In genomic region chr3:178676077-178676476, GRCh38 we compare ENCODE assay signal across 16 cellular contexts.
DNase-seq lines count a peak whose midpoint lies in the region; ATAC-seq and TF ChIP-seq lines count a peak whose summit lies in the region.
"Had no signal": no experiment of that assay in that cellular context is flagged by ENCODE, and none has a peak within 500 bp of the region (broad histone marks: within the 10 kb centered on the region; RNA-seq: fewer than 3 reads in every experiment).

No MANE protein-coding gene starts in this region.

- WGBS in heart right ventricle, 2 donors = 68 to 76% methylated on average over 4 of the region's 4 CpGs
- 95% methylated on average over 4 of the region's 4 CpGs for WGBS in mesenchymal stem cell

- H3K4me2 ChIP-seq in BLaER1 (peak overlapping the region; percentile 65), SU-DHL-6 (ENCODE audit: low read depth, low read length, poor library complexity, severe bottlenecking) (peak overlapping the region; percentile 26), mesenchymal stem cell (ENCODE audit: low read length, poor library complexity, severe bottlenecking) (no peak overlapping the region)
- H3K4me2 ChIP-seq: GM23338 had no signal

- no peak overlapping the region for H2BK5ac ChIP-seq in mesenchymal stem cell (ENCODE audit: low read depth, low read length, poor library complexity, severe bottlenecking)

- no peak overlapping the region for H2BK120ac ChIP-seq in mesenchymal stem cell (ENCODE audit: low read depth, low read length)

- TF ChIP-seq CTCF in SU-DHL-6 (IDR thresholded peaks at IDR 0.05; ENCODE audit: insufficient read depth, low read length, poor library complexity, severe bottlenecking) (no peak), heart right ventricle (IDR thresholded peaks at IDR 0.05) (no peak), right atrium auricular region (IDR thresholded peaks at IDR 0.05) (no peak)

- no peak overlapping the region for H2BK12ac ChIP-seq in mesenchymal stem cell (ENCODE audit: low read length in 2 of 2)

- H3K14ac ChIP-seq in mesenchymal stem cell (ENCODE audit: low read length in 2 of 2) = no peak overlapping the region

- intact Hi-C loops in heart right ventricle (cut with DNase I) = loop anchor here in 2 of 10 donors (10.0 kb wide), 2 partner anchors 161 to 221 kb away; no protein-coding TSS in a partner anchor

- H3K4ac ChIP-seq in mesenchymal stem cell (ENCODE audit: low read depth in 1 of 2, low read length in 2 of 2) = no peak overlapping the region

- H3K4me1 ChIP-seq in BLaER1 (peaks cover 58% of the 10 kb centered on the region), heart right ventricle (peaks cover 0 to 41% (median 17%) of the 10 kb centered on the region in 9 donors), right atrium auricular region (peaks cover 0 to 29% of the 10 kb centered on the region in 2 donors), mesenchymal stem cell (ENCODE audit: control insufficient read depth, insufficient read depth, low read depth, low read length) (no peaks in the 10 kb centered on the region)
- H3K4me1 ChIP-seq: BE2C had no signal

- ATAC-seq in heart right ventricle = peak; percentile 58 to 93 (median 74)
- ATAC-seq: GM23338, HCT116 had no signal

- peak; percentile 41 to 45 for DNase-seq in heart right ventricle
- no peak for DNase-seq in right atrium auricular region (ENCODE audit: low spot score)
- no peak for DNase-seq in T-helper 1 cell
- no peak for DNase-seq in NCI-H128 (lab: John Stamatoyannopoulos, UW; ENCODE audit: unreplicated experiment)
- no peak for DNase-seq in mesenchymal stem cell
- DNase-seq: BE2C; Caco-2; CD4-positive, alpha-beta T cell; H7; HFFc6 had no signal

- H3K27ac ChIP-seq in BLaER1 = no peak overlapping the region
- peak overlapping the region; percentile 76 for H3K27ac ChIP-seq in SU-DHL-6 (ENCODE audit: low read depth, low read length)
- peak overlapping the region in 5 of 10 donors; percentile 20 to 70 (median 45) for H3K27ac ChIP-seq in heart right ventricle
- H3K27ac ChIP-seq in right atrium auricular region = peak overlapping the region; percentile 38 to 70
- H3K27ac ChIP-seq in mesenchymal stem cell (ENCODE audit: low read length, poor library complexity, severe bottlenecking) = no peak overlapping the region
- H3K27ac ChIP-seq: C4-2B, HL-60 had no signal

- H3K4me3 ChIP-seq in BLaER1 (no peak overlapping the region), SU-DHL-6 (ENCODE audit: insufficient read depth, low read length, poor library complexity, severe bottlenecking) (no peak overlapping the region), heart right ventricle (no peak overlapping the region), right atrium auricular region (no peak overlapping the region), mesenchymal stem cell (ENCODE audit: insufficient read depth in 1 of 2, low read depth in 1 of 2, low read length in 2 of 2) (no peak overlapping the region)
- H3K4me3 ChIP-seq: GM23338 had no signal

- no peak overlapping the region for H4K91ac ChIP-seq in mesenchymal stem cell (ENCODE audit: low read length)

- H4K8ac ChIP-seq in mesenchymal stem cell (ENCODE audit: low read length) = no peak overlapping the region

- no peaks in the 10 kb centered on the region for H3K36me3 ChIP-seq in BLaER1
- peaks cover 7% of the 10 kb centered on the region; the same call in 1 of the 2 replicates for H3K36me3 ChIP-seq in SU-DHL-6 (ENCODE audit: low read length)
- no peaks in the 10 kb centered on the region for H3K36me3 ChIP-seq in heart right ventricle
- no peaks in the 10 kb centered on the region for H3K36me3 ChIP-seq in right atrium auricular region
- H3K36me3 ChIP-seq in mesenchymal stem cell (ENCODE audit: control insufficient read depth in 1 of 2, insufficient read depth in 2 of 2, low read depth in 1 of 2, low read length in 2 of 2) = no peaks in the 10 kb centered on the region
- H3K36me3 ChIP-seq: BE2C had no signal

- no peaks in the 10 kb centered on the region for H3F3A ChIP-seq in SU-DHL-6 (ENCODE audit: insufficient read depth)

- H3K27me3 ChIP-seq in BLaER1 = no peaks in the 10 kb centered on the region
- no peaks in the 10 kb centered on the region for H3K27me3 ChIP-seq in SU-DHL-6 (ENCODE audit: low read length)
- H3K27me3 ChIP-seq in heart right ventricle = no peaks in the 10 kb centered on the region
- H3K27me3 ChIP-seq in right atrium auricular region = no peaks in the 10 kb centered on the region
- no peaks in the 10 kb centered on the region for H3K27me3 ChIP-seq in mesenchymal stem cell (ENCODE audit: control insufficient read depth in 1 of 2, insufficient read depth in 1 of 2, low read length in 2 of 2)
- H3K27me3 ChIP-seq: BE2C had no signal

- H2AFZ ChIP-seq in SU-DHL-6 (ENCODE audit: low read depth, low read length, severe bottlenecking) (no peak overlapping the region), mesenchymal stem cell (ENCODE audit: low read depth, low read length) (no peak overlapping the region)
- H2AFZ ChIP-seq: GM23338 had no signal

- H2BK15ac ChIP-seq in mesenchymal stem cell (ENCODE audit: low read depth, poor library complexity, severe bottlenecking) = no peak overlapping the region

- H2AK5ac ChIP-seq in mesenchymal stem cell (ENCODE audit: low read length, severe bottlenecking) = no peak overlapping the region

- H3K9me3 ChIP-seq in BLaER1 (no peaks in the 10 kb centered on the region), SU-DHL-6 (ENCODE audit: insufficient read depth, low read length) (no peaks in the 10 kb centered on the region), heart right ventricle (no peaks in the 10 kb centered on the region), right atrium auricular region (no peaks in the 10 kb centered on the region), mesenchymal stem cell (ENCODE audit: control insufficient read depth, low read length) (no peaks in the 10 kb centered on the region)
- H3K9me3 ChIP-seq: BE2C, Caco-2 had no signal

- no peaks in the 10 kb centered on the region for H3K9me2 ChIP-seq in SU-DHL-6 (replicated peaks; ENCODE audit: insufficient read depth, low read length)

- H3K9ac ChIP-seq in BLaER1 = no peak overlapping the region
- no peak overlapping the region for H3K9ac ChIP-seq in SU-DHL-6 (ENCODE audit: low read length)
- H3K9ac ChIP-seq in mesenchymal stem cell (ENCODE audit: low read length) = no peak overlapping the region

- H3K79me2 ChIP-seq in SU-DHL-6 (ENCODE audit: insufficient read depth, low read length) = peaks cover 7% of the 10 kb centered on the region; the same call in 1 of the 2 replicates

- no peak overlapping the region for H3K23ac ChIP-seq in mesenchymal stem cell (ENCODE audit: low read length in 2 of 2)

- H3K79me1 ChIP-seq in mesenchymal stem cell (replicated peaks; ENCODE audit: low read length, poor library complexity, severe bottlenecking) = no peaks in the 10 kb centered on the region

- H4K20me1 ChIP-seq in BLaER1 = no peaks in the 10 kb centered on the region
- H4K20me1 ChIP-seq in SU-DHL-6 (ENCODE audit: low read depth, low read length) = no peaks in the 10 kb centered on the region

- H3K18ac ChIP-seq in mesenchymal stem cell (ENCODE audit: low read depth in 1 of 2, low read length in 2 of 2) = no peak overlapping the region

Comparison
In these comparisons a context has a peak if more than half of its experiments do, and no peak if none do; other contexts are left out.
1. DNase-seq: peak in heart right ventricle (2 of 2); none in right atrium auricular region (single experiment), T-helper 1 cell (0 of 5), NCI-H128 (single experiment) and mesenchymal stem cell (single experiment).
2. H3K27ac ChIP-seq: peak in SU-DHL-6 (single experiment) and right atrium auricular region (2 of 2); none in BLaER1 (single experiment) and mesenchymal stem cell (single experiment).